ENCODE assay signal across 7 cellular contexts in the genomic region with DNA sequence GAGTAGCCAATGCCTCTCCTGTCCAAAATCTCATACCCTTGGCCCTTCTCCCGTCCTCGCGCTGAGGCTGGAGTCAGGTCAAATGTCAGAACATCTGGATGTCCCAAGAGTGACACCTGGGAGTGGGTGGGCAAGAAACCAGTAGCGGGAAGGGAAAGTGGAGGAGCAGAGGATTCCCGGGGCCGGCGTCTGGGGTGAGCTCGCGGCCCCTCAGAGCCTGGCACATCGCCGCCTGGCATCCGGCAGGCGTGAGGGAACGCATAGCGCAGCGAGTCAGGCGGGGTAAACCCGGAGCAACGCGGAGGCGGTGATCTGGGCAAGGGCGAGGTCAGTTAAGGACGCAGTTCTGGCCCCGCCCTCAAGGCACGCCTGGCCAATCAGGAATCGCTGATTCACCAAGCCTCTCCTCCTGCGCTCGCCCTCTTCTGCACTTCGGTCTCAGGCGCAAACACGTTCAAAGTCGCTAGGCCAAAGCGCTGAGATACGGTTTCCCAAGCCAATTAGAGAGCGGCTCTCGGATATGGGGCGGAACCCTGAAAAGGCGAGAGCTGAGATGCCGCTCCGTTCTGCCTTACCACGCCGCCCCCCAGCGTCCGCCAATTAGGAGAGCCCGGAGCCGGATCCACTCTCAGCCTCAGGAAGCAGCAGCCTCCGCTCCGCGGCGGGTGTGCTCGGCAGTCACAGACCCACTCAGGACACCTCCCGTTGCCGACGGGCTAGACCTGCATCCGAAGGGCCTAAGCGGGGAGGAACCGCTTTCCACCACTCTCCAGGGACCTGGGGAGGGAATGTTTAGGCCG. TPM values are rescaled to one million over a fixed set of nuclear protein-coding genes. Genes with fewer than 3 reads are reported as not detected.
A peak's percentile ranks its signal among the peaks of the same experiment; 100 is the strongest.
DNase-seq lines count a peak whose midpoint lies in the region; ATAC-seq and TF ChIP-seq lines count a peak whose summit lies in the region.

No MANE protein-coding gene starts in this region.

- ATAC-seq in GM18502 (IDR thresholded peaks at IDR 0.05; ENCODE audit: poor library complexity, unreplicated experiment) (peak; percentile 90), HG02970 (IDR thresholded peaks at IDR 0.05; ENCODE audit: low FRiP score, unreplicated experiment) (peak; percentile 90)

- H3K9me2 ChIP-seq in hepatocyte (replicated peaks; ENCODE audit: insufficient read depth) = no peaks in the 10 kb centered on the region

- no peaks in the 10 kb centered on the region for H3K27me3 ChIP-seq in hepatocyte

- H3K36me3 ChIP-seq in hepatocyte (replicated peaks; ENCODE audit: insufficient read depth, low read depth) = no peaks in the 10 kb centered on the region

- H3K4me2 ChIP-seq in hepatocyte = peak overlapping the region; percentile 86

- H3K4me3 ChIP-seq in hepatocyte = peak overlapping the region; percentile 47

- no peaks in the 10 kb centered on the region for H4K20me1 ChIP-seq in hepatocyte (ENCODE audit: insufficient read depth, poor library complexity, severe bottlenecking)

- H3K9me3 ChIP-seq in hepatocyte (ENCODE audit: low read depth) = no peaks in the 10 kb centered on the region

- H2AFZ ChIP-seq in hepatocyte = peak overlapping the region; percentile 60

- peak overlapping the region; percentile 85 for H3K27ac ChIP-seq in hepatocyte

- WGBS in hepatocyte (ENCODE audit: low lambda C conversion rate, missing lambda C conversion rate) = under 1% methylated on average over 58 of the region's 58 CpGs

- no peaks in the 10 kb centered on the region for H3K79me2 ChIP-seq in hepatocyte

- no peak for TF ChIP-seq CTCF in hepatocyte (IDR thresholded peaks at IDR 0.05; ENCODE audit: poor library complexity)

- DNase-seq in NCI-H1930 (lab: John Stamatoyannopoulos, UW) (peak; percentile 92 to 96), T-helper 9 cell (peak; percentile 87), astrocyte of the hippocampus (ENCODE audit: low read depth, low spot score) (peak; percentile 99), hepatocyte (ENCODE audit: low spot score) (peak; percentile 97), renal cortical epithelial cell (ENCODE audit: low read depth) (peak; percentile 98)

- H3K4me1 ChIP-seq in hepatocyte (ENCODE audit: insufficient read depth) = peaks cover 5% of the 10 kb centered on the region

RNA-seq across cellular contexts. Expression of a gene that starts 22.5 kb away (rescaled TPM):
- total RNA-seq in hepatocyte (28.8 and 43.2 TPM in 2 replicates), renal cortical epithelial cell (27.8 and 40.4 TPM in 2 replicates)
- polyA plus RNA-seq in hepatocyte = 42.5 and 48.3 TPM in 2 replicates

RNA-seq across cellular contexts. Expression of a gene that starts 22.7 kb away (rescaled TPM):
- total RNA-seq in hepatocyte = 3,293 and 3,728 TPM in 2 replicates
- polyA plus RNA-seq in hepatocyte = 1,497 and 1,517 TPM in 2 replicates
- total RNA-seq in renal cortical epithelial cell = 1,432 and 3,352 TPM in 2 replicates

RNA-seq across cellular contexts. Expression of a gene that starts 27.8 kb away (rescaled TPM):
- total RNA-seq in hepatocyte (2.0 and 5.2 TPM in 2 replicates), renal cortical epithelial cell (2.7 and 5.9 TPM in 2 replicates)
- 5.7 and 8.1 TPM in 2 replicates for polyA plus RNA-seq in hepatocyte

RNA-seq across cellular contexts. Expression of a gene that starts 39.9 kb away (rescaled TPM):
- 46.6 and 51.1 TPM in 2 replicates for total RNA-seq in hepatocyte
- 70.1 and 84.2 TPM in 2 replicates for polyA plus RNA-seq in hepatocyte
- total RNA-seq in renal cortical epithelial cell = 54.6 and 106 TPM in 2 replicates

RNA-seq across cellular contexts. Expression of a gene that starts 40.3 kb away (rescaled TPM):
- total RNA-seq in hepatocyte = 43.9 and 52.7 TPM in 2 replicates
- polyA plus RNA-seq in hepatocyte = 19.5 and 27.2 TPM in 2 replicates
- 30.7 and 41.5 TPM in 2 replicates for total RNA-seq in renal cortical epithelial cell

Comparison
In these comparisons a context has a peak if more than half of its experiments do, and no peak if none do; other contexts are left out.
1. Peak in every context shown above with its lines: DNase-seq, ATAC-seq, H3K4me3 ChIP-seq and H3K27ac ChIP-seq.